ENCODE assay signal across 8 cellular contexts in genomic region chr19:35154535-35155406, GRCh38. TPM values are rescaled to one million over a fixed set of nuclear protein-coding genes. Genes with fewer than 3 reads are reported as not detected.
DNase-seq lines count a peak whose midpoint lies in the region; ATAC-seq, FAIRE-seq and TF ChIP-seq lines count a peak whose summit lies in the region.

A gene with protein sequence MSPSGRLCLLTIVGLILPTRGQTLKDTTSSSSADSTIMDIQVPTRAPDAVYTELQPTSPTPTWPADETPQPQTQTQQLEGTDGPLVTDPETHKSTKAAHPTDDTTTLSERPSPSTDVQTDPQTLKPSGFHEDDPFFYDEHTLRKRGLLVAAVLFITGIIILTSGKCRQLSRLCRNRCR (plus strand): TSS chr19:35154735. CDS start chr19:35155551, 816 bp downstream.

- ATAC-seq in HG03439 (IDR thresholded peaks at IDR 0.05; ENCODE audit: unreplicated experiment) = no peak

- CTCF ChIA-PET in endothelial cell of umbilical vein (lab: Charles Lee) = interaction anchor here (0.6 to 4.6 kb wide), 12 partner anchors 8 to 192 kb away, joined by 3 to 73 read pairs (median 4); partner anchors contain the start of genes FXYD7 and LGI4

- H3K9ac ChIP-seq in NT2/D1 (ENCODE audit: insufficient read length, low read depth) = peak within 1 kb of the TSS; percentile 79
- peak within 1 kb of the TSS; percentile 92 for H3K9ac ChIP-seq in endothelial cell of umbilical vein (replicated peaks; ENCODE audit: extremely low read depth, insufficient read depth, low read length)

- peak within 1 kb of the TSS; percentile 78 for H3K4me2 ChIP-seq in endothelial cell of umbilical vein (ENCODE audit: insufficient read depth, low read length)

- dilution Hi-C loops in endothelial cell of umbilical vein (cut with MboI; ENCODE audit: extremely low pct_ligation_motif_present, low sequenced_read_pairs) = no loop called here

- peaks cover 11% of the 10 kb centered on the region for H3K27me3 ChIP-seq in NT2/D1 (ENCODE audit: insufficient read depth, insufficient read length)
- H3K27me3 ChIP-seq in endothelial cell of umbilical vein (ENCODE audit: control insufficient read depth in 2 of 2, insufficient read depth in 2 of 2, low read length in 2 of 2) = no peaks in the 10 kb centered on the region
- H3K27me3 ChIP-seq in muscle layer of duodenum (ENCODE audit: low read depth, low read length) = peaks cover 10% of the 10 kb centered on the region

- H3K27ac ChIP-seq in endothelial cell of umbilical vein (ENCODE audit: insufficient read depth, low read depth, low read length) = peak within 1 kb of the TSS; percentile 95
- H3K27ac ChIP-seq in muscle layer of duodenum (ENCODE audit: low read length) = peak within 1 kb of the TSS; percentile 23

- intact Hi-C loops in endothelial cell of umbilical vein (cut with micrococcal nuclease) = loop anchor here (2.0 kb wide), 1 partner anchor 58 kb away; no protein-coding TSS in a partner anchor

- H3K9me1 ChIP-seq in endothelial cell of umbilical vein (replicated peaks; ENCODE audit: control insufficient read depth, extremely low read depth, insufficient read depth, low read length) = no peaks in the 10 kb centered on the region

- H2AFZ ChIP-seq in endothelial cell of umbilical vein (ENCODE audit: low read depth, low read length) = peak within 1 kb of the TSS; percentile 84

- H3K9me3 ChIP-seq in NT2/D1 (ENCODE audit: insufficient read depth, low read length) = no peaks in the 10 kb centered on the region
- no peaks in the 10 kb centered on the region for H3K9me3 ChIP-seq in endothelial cell of umbilical vein (replicated peaks; ENCODE audit: control insufficient read depth, insufficient read depth, low read length)
- no peaks in the 10 kb centered on the region for H3K9me3 ChIP-seq in muscle layer of duodenum (ENCODE audit: control insufficient read depth in 1 of 2, low read length in 2 of 2)

- H3K4me3 ChIP-seq in NT2/D1 (ENCODE audit: insufficient read length, low read depth) (peak within 1 kb of the TSS; percentile 69), endothelial cell of umbilical vein (replicated peaks in 1 of 3; ENCODE audit: insufficient read depth in 1 of 3, low read depth in 1 of 3, low read length in 3 of 3) (peak within 1 kb of the TSS; percentile 78 to 98 (median 82)), muscle layer of duodenum (ENCODE audit: low read depth in 1 of 2, low read length in 2 of 2) (peak within 1 kb of the TSS; percentile 68 to 70)

- peak; percentile 77 for TF ChIP-seq POLR2A in endothelial cell of umbilical vein (IDR thresholded peaks at IDR 0.05; ENCODE audit: low read depth, low read length)

- no peaks in the 10 kb centered on the region for H4K20me1 ChIP-seq in endothelial cell of umbilical vein (replicated peaks; ENCODE audit: control insufficient read depth, extremely low read depth, insufficient read depth, low read length)

- TF ChIP-seq CTCF in endothelial cell of umbilical vein (IDR thresholded peaks at IDR 0.05; ENCODE audit: extremely low read depth in 1 of 2, insufficient read depth in 1 of 2, low read depth in 1 of 2, low read length in 2 of 2) = no peak

- FAIRE-seq in endothelial cell of umbilical vein (lab: Jason Lieb, UNC) = peak; percentile 94

- H3K36me3 ChIP-seq in NT2/D1 (ENCODE audit: insufficient read depth, insufficient read length, low read length) (peaks cover 34% of the 10 kb centered on the region), endothelial cell of umbilical vein (ENCODE audit: control insufficient read depth in 2 of 2, extremely low read depth in 1 of 2, insufficient read depth in 2 of 2, low read length in 2 of 2) (peaks cover 13 to 17% of the 10 kb centered on the region in 2 experiments), muscle layer of duodenum (ENCODE audit: control insufficient read depth in 1 of 2, insufficient read depth in 2 of 2, low read length in 2 of 2) (peaks cover 13 to 15% of the 10 kb centered on the region in 2 donors)

- POLR2A ChIA-PET in endothelial cell of umbilical vein (lab: Charles Lee) = interaction anchor here (0.6 kb wide), 1 partner anchor 19 kb away, joined by 4 read pairs; no protein-coding TSS in a partner anchor

- peaks cover 31% of the 10 kb centered on the region for H3K79me2 ChIP-seq in endothelial cell of umbilical vein (ENCODE audit: control insufficient read depth, insufficient read depth, low read length)

- TSS peak; percentile 47 for BruUV-seq in endothelial cell of umbilical vein (replicated peaks; lab: Mats Ljungman, UMichigan)

- H3K4me1 ChIP-seq in NT2/D1 (ENCODE audit: insufficient read depth, insufficient read length) (peaks cover 13% of the 10 kb centered on the region), endothelial cell of umbilical vein (ENCODE audit: control insufficient read depth, extremely low read depth, insufficient read depth, low read length) (peaks cover 20% of the 10 kb centered on the region), muscle layer of duodenum (ENCODE audit: control insufficient read depth in 1 of 2, insufficient read depth in 2 of 2, low read length in 2 of 2) (peaks cover 2 to 21% of the 10 kb centered on the region in 2 donors)

- DNase-seq in NCI-H82 (lab: John Stamatoyannopoulos, UW) = peak; percentile 68
- DNase-seq in NCI-H82 treated with DMSO at 0.1 percent for 48 hours (lab: John Stamatoyannopoulos, UW; ENCODE audit: unreplicated experiment) = no peak
- DNase-seq in NT2/D1 (ENCODE audit: low read depth, low spot score) = no peak
- peak; percentile 65 to 68 (median 65) for DNase-seq in activated CD8-positive, alpha-beta memory T cell treated with anti-CD3 and anti-CD28 coated beads for 48 hours (ENCODE audit: low read depth in 2 of 3, low spot score in 2 of 3)
- peak; percentile 79 for DNase-seq in endothelial cell of umbilical vein (ENCODE audit: low read depth, low spot score)
- peak; percentile 64 to 84 for DNase-seq in stimulated activated CD8-positive, alpha-beta memory T cell treated with anti-CD3 and anti-CD28 coated beads, Interleukin-7, amount 100 ng/mL, for 48 hours (ENCODE audit: extremely low read depth in 1 of 2, low read depth in 1 of 2)

TF ChIP-seq in endothelial cell of umbilical vein, 7 proteins besides CTCF, POLR2A, EP300 and RAD21:
- no peak for TF ChIP-seq MAX (IDR thresholded peaks at IDR 0.05; ENCODE audit: insufficient read depth, insufficient read length)
- peak; percentile 89 for TF ChIP-seq POLR2AphosphoS5 (IDR thresholded peaks at IDR 0.05; ENCODE audit: insufficient read depth, low read depth, low read length)
- peak; percentile 36 for TF ChIP-seq FOS (IDR thresholded peaks at IDR 0.05; ENCODE audit: borderline replicate concordance, insufficient read depth, low read length)

RNA-seq across cellular contexts. Expression of the gene that starts here (rescaled TPM):
- total RNA-seq in endothelial cell of umbilical vein = 219 and 223 TPM in 2 replicates
- 290 and 387 TPM in 2 replicates for polyA plus RNA-seq in endothelial cell of umbilical vein
- polyA plus RNA-seq in endothelial cell of umbilical vein (2011; cell fraction: cytosol; rRNA removed) = 320 and 328 TPM in 2 replicates
- polyA plus RNA-seq in endothelial cell of umbilical vein (2011; cell fraction: nucleus; rRNA removed) = 102 and 116 TPM in 2 replicates
- 278 and 370 TPM in 2 replicates for polyA plus RNA-seq in endothelial cell of umbilical vein (2012)
- polyA minus RNA-seq in endothelial cell of umbilical vein = 161 and 173 TPM in 2 replicates
- polyA minus RNA-seq in endothelial cell of umbilical vein (2011; cell fraction: cytosol; rRNA and poly(A)+ RNA removed) = 97.0 TPM
- polyA minus RNA-seq in endothelial cell of umbilical vein (2011; cell fraction: nucleus; rRNA and poly(A)+ RNA removed) = 58.1 and 58.4 TPM in 2 replicates

Comparison
In these comparisons a context has a peak if more than half of its experiments do, and no peak if none do; other contexts are left out.
1. DNase-seq: peak in NCI-H82 (single experiment), activated CD8-positive, alpha-beta memory T cell treated with anti-CD3 and anti-CD28 coated beads for 48 hours (3 of 3), endothelial cell of umbilical vein (single experiment) and stimulated activated CD8-positive, alpha-beta memory T cell treated with anti-CD3 and anti-CD28 coated beads, Interleukin-7, amount 100 ng/mL, for 48 hours (2 of 2); none in NCI-H82 treated with DMSO at 0.1 percent for 48 hours (single experiment) and NT2/D1 (single experiment).
2. Peak in every context shown above with its lines, with median percentiles within 50 percentile points of each other: H3K4me3 ChIP-seq.